In the genomic region with DNA sequence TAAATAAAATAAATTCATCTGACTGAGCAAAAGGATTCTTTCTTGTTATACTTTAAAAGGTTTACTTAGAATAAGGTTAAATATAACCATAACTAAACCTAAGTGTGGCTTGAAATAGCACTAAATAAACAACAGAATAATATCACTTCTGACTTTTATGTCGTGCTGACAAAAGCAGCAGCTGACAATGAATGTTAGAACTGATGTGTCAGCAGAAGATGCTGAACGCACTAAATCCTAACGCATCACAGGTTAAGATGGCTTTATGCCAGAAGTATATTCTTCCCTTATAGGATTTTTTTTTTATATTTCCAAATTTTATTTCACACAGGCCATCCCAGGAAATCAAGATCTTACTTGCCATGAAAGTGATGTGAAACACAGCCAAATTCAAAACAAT, we compare ENCODE assay signal across 28 cellular contexts.
"Had no signal": no experiment of that assay in that cellular context is flagged by ENCODE, and none has a peak within 500 bp of the region (broad histone marks: within the 10 kb centered on the region; RNA-seq: fewer than 3 reads in every experiment).

No MANE protein-coding gene starts in this region.

- H3K9me3 ChIP-seq: colonic mucosa, esophagus muscularis mucosa, esophagus squamous epithelium, gastrocnemius medialis, gastroesophageal sphincter, heart left ventricle, heart right ventricle had no signal

- H3K27me3 ChIP-seq: colonic mucosa, dorsolateral prefrontal cortex, esophagus muscularis mucosa, esophagus squamous epithelium, foreskin keratinocyte, gastrocnemius medialis, gastroesophageal sphincter, heart left ventricle, heart right ventricle had no signal

- FAIRE-seq: colon, endometrium, endothelial cell of umbilical vein, frontal cortex had no signal

- H3K36me3 ChIP-seq: colonic mucosa, esophagus muscularis mucosa, esophagus squamous epithelium, gastrocnemius medialis, gastroesophageal sphincter, heart left ventricle, heart right ventricle had no signal

- H3K4me3 ChIP-seq: colonic mucosa, coronary artery, dorsolateral prefrontal cortex, esophagus muscularis mucosa, esophagus squamous epithelium, gastrocnemius medialis, gastroesophageal sphincter, heart left ventricle, heart right ventricle had no signal

- H3K27ac ChIP-seq: colonic mucosa, coronary artery, dorsolateral prefrontal cortex, epithelial cell of prostate, esophagus muscularis mucosa, esophagus squamous epithelium, foreskin keratinocyte, gastrocnemius medialis, gastroesophageal sphincter, heart left ventricle, heart right ventricle had no signal

- ATAC-seq: effector memory CD8-positive, alpha-beta T cell; esophagus mucosa; foreskin keratinocyte; gastrocnemius medialis; gastroesophageal sphincter; heart left ventricle; heart right ventricle had no signal

- H3K4me1 ChIP-seq: colonic mucosa, esophagus muscularis mucosa, esophagus squamous epithelium, foreskin keratinocyte, gastrocnemius medialis, gastroesophageal sphincter, heart left ventricle, heart right ventricle had no signal

- DNase-seq: colonic mucosa; cortex of kidney; dermis blood vessel endothelial cell; dorsolateral prefrontal cortex; effector CD4-positive, alpha-beta T cell; effector CD8-positive, alpha-beta T cell; effector memory CD4-positive, alpha-beta T cell; effector memory CD8-positive, alpha-beta T cell; endodermal cell; erythroblast; esophagus squamous epithelium; foreskin fibroblast; foreskin keratinocyte; foreskin melanocyte; gastrocnemius medialis; glutamatergic neuron; head of caudate nucleus; heart left ventricle; heart right ventricle had no signal
